ENCODE assay signal across 8 cellular contexts in genomic region chr2:69083126-69083733, GRCh38.
DNase-seq lines count a peak whose midpoint lies in the region; ATAC-seq and TF ChIP-seq lines count a peak whose summit lies in the region.

No MANE protein-coding gene starts in this region.

- H3K4me3 Mint-ChIP-seq in osteocyte (ENCODE audit: unreplicated experiment): no peak overlapping the region

- peak overlapping the region; percentile 87 for H3K27ac Mint-ChIP-seq in osteocyte (ENCODE audit: unreplicated experiment)

- ATAC-seq in GM18907 (IDR thresholded peaks at IDR 0.05; ENCODE audit: unreplicated experiment): no peak
- no peak for ATAC-seq in HG02763 (IDR thresholded peaks at IDR 0.05; ENCODE audit: unreplicated experiment)
- no peak for ATAC-seq in HG03520 (IDR thresholded peaks at IDR 0.05; ENCODE audit: unreplicated experiment)

- WGBS in esophagus muscularis mucosa: 66% methylated on average over 2 of the region's 2 CpGs

- H3K4me1 Mint-ChIP-seq in osteocyte (ENCODE audit: unreplicated experiment): peaks cover 43% of the 10 kb centered on the region

- no peak overlapping the region for H3K4me3 ChIP-seq in esophagus muscularis mucosa

- DNase-seq in CD1c-positive myeloid dendritic cell (ENCODE audit: extremely low spot score): peak; percentile 28
- DNase-seq in RKO (ENCODE audit: low spot score): peak; percentile 19
- DNase-seq in esophagus muscularis mucosa (ENCODE audit: extremely low spot score): no peak
- DNase-seq in osteocyte (ENCODE audit: extremely low spot score, unreplicated experiment): no peak
- DNase-seq in NCI-H2029 treated with DMSO at 0.1 percent for 48 hours (lab: John Stamatoyannopoulos, UW): no peak

- H3K27me3 ChIP-seq in esophagus muscularis mucosa: no peaks in the 10 kb centered on the region

- no peak for TF ChIP-seq EP300 in esophagus muscularis mucosa (IDR thresholded peaks at IDR 0.05)

- no peak for TF ChIP-seq POLR2A in esophagus muscularis mucosa (IDR thresholded peaks at IDR 0.05; ENCODE audit: low read depth)

- H3K9me3 ChIP-seq in esophagus muscularis mucosa: no peaks in the 10 kb centered on the region

- peaks cover 0 to 25% (median 3%) of the 10 kb centered on the region in 4 donors for H3K36me3 ChIP-seq in esophagus muscularis mucosa

- H3K9me3 Mint-ChIP-seq in osteocyte (ENCODE audit: unreplicated experiment): no peaks in the 10 kb centered on the region

- TF ChIP-seq CTCF in esophagus muscularis mucosa (IDR thresholded peaks at IDR 0.05) (no peak), osteocyte (IDR thresholded peaks at IDR 0.05) (no peak)

- H3K27ac ChIP-seq in esophagus muscularis mucosa (replicated peaks in 1 of 4): peak overlapping the region; percentile 58 to 69 (median 60)

- intact Hi-C loops in esophagus muscularis mucosa (cut with DNase I): no loop called here

- H3K27me3 Mint-ChIP-seq in osteocyte (ENCODE audit: unreplicated experiment): no peaks in the 10 kb centered on the region

- peaks cover 51% of the 10 kb centered on the region for H3K36me3 Mint-ChIP-seq in osteocyte (ENCODE audit: unreplicated experiment)

- H3K4me1 ChIP-seq in esophagus muscularis mucosa: peaks cover 14 to 42% (median 37%) of the 10 kb centered on the region in 4 donors

Comparison
In these comparisons a context has a peak if more than half of its experiments do, and no peak if none do; other contexts are left out.
1. DNase-seq: peak in CD1c-positive myeloid dendritic cell (single experiment) and RKO (single experiment); none in esophagus muscularis mucosa (single experiment), osteocyte (single experiment) and NCI-H2029 treated with DMSO at 0.1 percent for 48 hours (single experiment).